In the genomic region with DNA sequence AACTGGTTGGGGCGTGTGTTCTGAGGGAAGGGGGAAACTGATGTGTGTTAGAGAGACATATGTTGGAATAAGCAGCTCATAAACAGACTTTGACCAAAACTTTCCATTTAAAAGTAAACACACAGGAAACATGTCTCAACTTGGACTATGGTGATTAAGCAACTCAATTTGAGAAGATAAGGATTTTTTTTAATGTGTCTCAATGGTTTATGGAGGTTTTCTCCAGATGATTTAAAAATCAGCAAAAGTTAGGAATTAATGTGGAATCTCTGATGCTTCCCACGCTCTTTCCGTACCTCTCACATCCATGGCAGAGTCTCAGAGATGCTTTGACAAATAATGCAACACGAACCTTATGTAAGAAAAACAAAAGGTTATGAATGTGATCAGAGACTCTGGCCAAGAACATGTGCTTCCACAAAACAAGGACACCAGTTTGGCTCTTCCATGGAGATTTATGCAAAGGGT, we compare ENCODE assay signal across 10 cellular contexts.
DNase-seq lines count a peak whose midpoint lies in the region; ATAC-seq and TF ChIP-seq lines count a peak whose summit lies in the region.
"Had no signal": no experiment of that assay in that cellular context is flagged by ENCODE, and none has a peak within 500 bp of the region (broad histone marks: within the 10 kb centered on the region; RNA-seq: fewer than 3 reads in every experiment).

No MANE protein-coding gene starts in this region.

- no peaks in the 10 kb centered on the region for H3K27me3 Mint-ChIP-seq in activated T-helper 17 cell treated with anti-CD3 and anti-CD28 coated beads, Interleukin-2, amount 50 U/mL, for 72 hours

- H4K20me1 ChIP-seq in smooth muscle cell (ENCODE audit: low read depth) = peaks cover 4% of the 10 kb centered on the region

- in situ Hi-C loops in GM13977 (cut with MboI; ENCODE audit: low pct_unique_long_range_greater_than_20kb, low sequenced_read_pairs, unreplicated experiment) = no loop called here

- no peak for ATAC-seq in activated T-helper 17 cell treated with anti-CD3 and anti-CD28 coated beads, Interleukin-2, amount 50 U/mL, for 72 hours (replicated peaks)

- H3K36me3 ChIP-seq in left ventricle myocardium inferior (no peaks in the 10 kb centered on the region), smooth muscle cell (ENCODE audit: low read depth) (no peaks in the 10 kb centered on the region)

- H3K4me1 ChIP-seq in left ventricle myocardium inferior = peaks cover 73% of the 10 kb centered on the region
- peaks cover 61% of the 10 kb centered on the region for H3K4me1 ChIP-seq in smooth muscle cell (ENCODE audit: low read depth)

- H3K27ac Mint-ChIP-seq in activated T-helper 17 cell treated with anti-CD3 and anti-CD28 coated beads, Interleukin-2, amount 50 U/mL, for 72 hours = peak overlapping the region; percentile 36

- 30% methylated on average over 4 of the region's 4 CpGs for WGBS in smooth muscle cell (ENCODE audit: low lambda C conversion rate)

- H3K4me1 Mint-ChIP-seq in activated T-helper 17 cell treated with anti-CD3 and anti-CD28 coated beads, Interleukin-2, amount 50 U/mL, for 72 hours = peaks cover 14% of the 10 kb centered on the region

- peaks cover 16% of the 10 kb centered on the region for H3F3A ChIP-seq in smooth muscle cell (ENCODE audit: low read depth)

- H3K9me3 Mint-ChIP-seq in activated T-helper 17 cell treated with anti-CD3 and anti-CD28 coated beads, Interleukin-2, amount 50 U/mL, for 72 hours = no peaks in the 10 kb centered on the region

- H3K36me3 Mint-ChIP-seq in activated T-helper 17 cell treated with anti-CD3 and anti-CD28 coated beads, Interleukin-2, amount 50 U/mL, for 72 hours (ENCODE audit: low read depth) = peaks cover 17% of the 10 kb centered on the region

- no peak overlapping the region for H2AFZ ChIP-seq in smooth muscle cell (ENCODE audit: low read depth)

- TF ChIP-seq CTCF in left ventricle myocardium inferior (IDR thresholded peaks at IDR 0.05; ENCODE audit: borderline replicate concordance) (no peak), smooth muscle cell (IDR thresholded peaks at IDR 0.05; ENCODE audit: borderline replicate concordance, insufficient read depth, poor library complexity, severe bottlenecking) (no peak), GM13977 (IDR thresholded peaks at IDR 0.05; ENCODE audit: extremely low read depth, insufficient read depth, missing control alignments) (no peak), coronary artery (IDR thresholded peaks at IDR 0.05) (no peak)

- H3K4me2 ChIP-seq in smooth muscle cell = peak overlapping the region; percentile 75

- H3K4me3 ChIP-seq in left ventricle myocardium inferior (no peak overlapping the region), smooth muscle cell (no peak overlapping the region), coronary artery (no peak overlapping the region)

- no peak overlapping the region for H3K4me3 Mint-ChIP-seq in activated T-helper 17 cell treated with anti-CD3 and anti-CD28 coated beads, Interleukin-2, amount 50 U/mL, for 72 hours

- H3K9me3 ChIP-seq in left ventricle myocardium inferior (replicated peaks) = no peaks in the 10 kb centered on the region
- H3K9me3 ChIP-seq in smooth muscle cell (replicated peaks; ENCODE audit: low read depth) = no peaks in the 10 kb centered on the region

- peak overlapping the region; percentile 73 for H3K27ac ChIP-seq in left ventricle myocardium inferior (replicated peaks)
- peak overlapping the region; percentile 70 for H3K27ac ChIP-seq in smooth muscle cell (ENCODE audit: low read depth)
- H3K27ac ChIP-seq in coronary artery = peak overlapping the region in 1 of 2 donors; percentile 33
- H3K27ac ChIP-seq: 22Rv1 had no signal

- H3K27me3 ChIP-seq in left ventricle myocardium inferior (ENCODE audit: low read depth) (no peaks in the 10 kb centered on the region), smooth muscle cell (ENCODE audit: low read depth) (no peaks in the 10 kb centered on the region)

- intact Hi-C loops in left ventricle myocardium inferior (cut with micrococcal nuclease) = no loop called here

- H3K9ac ChIP-seq in smooth muscle cell (ENCODE audit: low read depth) = no peak overlapping the region

- H3K79me2 ChIP-seq in smooth muscle cell (ENCODE audit: low read depth) = peaks cover 10% of the 10 kb centered on the region

- peak; percentile 20 for DNase-seq in NCI-H2171 treated with DMSO at 0.1 percent for 48 hours (lab: John Stamatoyannopoulos, UW)
- no peak for DNase-seq in NCI-H2171 (lab: John Stamatoyannopoulos, UW)
- no peak for DNase-seq in left ventricle myocardium inferior
- no peak for DNase-seq in smooth muscle cell (lab: John Stamatoyannopoulos, UW; ENCODE audit: unreplicated experiment)
- DNase-seq in EL = no peak
- DNase-seq in GM13977 (ENCODE audit: low spot score) = no peak
- DNase-seq in coronary artery (ENCODE audit: low spot score) = no peak
- DNase-seq: NCI-H69 had no signal
